Comparison of ENCODE assay signal across 1 cellular context in the genomic region with DNA sequence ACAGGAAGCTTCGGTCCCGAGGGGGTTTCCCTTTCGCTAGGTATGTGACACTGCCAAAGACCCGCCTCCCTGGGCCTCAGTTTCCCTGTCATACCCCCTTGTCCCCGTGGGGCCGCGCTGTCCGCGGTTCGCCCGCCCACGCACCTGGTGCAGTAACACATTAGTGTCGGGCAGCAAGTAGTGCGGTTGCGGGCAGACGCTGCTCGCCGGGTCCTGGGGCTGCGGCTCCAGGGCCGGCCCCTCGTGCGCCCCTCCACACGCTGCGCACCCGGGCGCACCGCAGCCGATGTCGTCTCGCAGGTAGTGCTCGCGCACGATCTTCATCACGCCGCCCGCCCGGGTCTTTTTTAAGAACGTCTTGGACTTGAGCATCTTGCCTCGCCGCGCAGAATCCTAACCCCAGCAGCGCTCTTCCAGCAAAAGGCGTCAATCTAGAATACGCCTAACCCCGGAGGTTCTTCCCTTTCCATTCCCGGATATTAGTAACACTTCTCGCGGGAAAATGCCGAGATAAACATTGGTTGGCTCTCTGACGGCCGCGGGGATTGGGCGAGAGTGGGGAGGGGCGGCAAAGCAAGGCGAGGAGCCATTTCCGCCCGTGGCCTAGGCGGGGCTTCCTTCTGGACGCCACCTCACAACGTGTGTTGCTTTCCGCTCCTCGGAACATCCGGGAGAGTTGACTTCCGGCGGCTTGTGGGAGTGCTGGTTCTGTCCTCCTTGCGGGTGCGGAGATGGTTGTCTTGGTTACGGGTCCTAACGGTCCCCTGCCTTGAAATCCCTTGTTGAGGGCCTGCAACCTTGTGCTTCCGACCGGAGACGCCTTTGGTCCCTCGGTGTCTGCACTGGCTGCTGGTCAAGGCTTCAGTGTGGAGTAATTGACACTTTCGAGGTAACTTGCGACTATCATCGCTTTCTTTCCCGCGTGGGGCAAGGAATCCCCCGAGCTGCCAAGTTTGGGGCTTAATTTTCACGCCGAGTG.
TF ChIP-seq lines count a peak whose summit lies in the region.

A gene with protein sequence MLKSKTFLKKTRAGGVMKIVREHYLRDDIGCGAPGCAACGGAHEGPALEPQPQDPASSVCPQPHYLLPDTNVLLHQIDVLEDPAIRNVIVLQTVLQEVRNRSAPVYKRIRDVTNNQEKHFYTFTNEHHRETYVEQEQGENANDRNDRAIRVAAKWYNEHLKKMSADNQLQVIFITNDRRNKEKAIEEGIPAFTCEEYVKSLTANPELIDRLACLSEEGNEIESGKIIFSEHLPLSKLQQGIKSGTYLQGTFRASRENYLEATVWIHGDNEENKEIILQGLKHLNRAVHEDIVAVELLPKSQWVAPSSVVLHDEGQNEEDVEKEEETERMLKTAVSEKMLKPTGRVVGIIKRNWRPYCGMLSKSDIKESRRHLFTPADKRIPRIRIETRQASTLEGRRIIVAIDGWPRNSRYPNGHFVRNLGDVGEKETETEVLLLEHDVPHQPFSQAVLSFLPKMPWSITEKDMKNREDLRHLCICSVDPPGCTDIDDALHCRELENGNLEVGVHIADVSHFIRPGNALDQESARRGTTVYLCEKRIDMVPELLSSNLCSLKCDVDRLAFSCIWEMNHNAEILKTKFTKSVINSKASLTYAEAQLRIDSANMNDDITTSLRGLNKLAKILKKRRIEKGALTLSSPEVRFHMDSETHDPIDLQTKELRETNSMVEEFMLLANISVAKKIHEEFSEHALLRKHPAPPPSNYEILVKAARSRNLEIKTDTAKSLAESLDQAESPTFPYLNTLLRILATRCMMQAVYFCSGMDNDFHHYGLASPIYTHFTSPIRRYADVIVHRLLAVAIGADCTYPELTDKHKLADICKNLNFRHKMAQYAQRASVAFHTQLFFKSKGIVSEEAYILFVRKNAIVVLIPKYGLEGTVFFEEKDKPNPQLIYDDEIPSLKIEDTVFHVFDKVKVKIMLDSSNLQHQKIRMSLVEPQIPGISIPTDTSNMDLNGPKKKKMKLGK (minus strand): TSS at position 440 of the 979 bp plus-strand sequence. CDS start 68 bp downstream, at position 372.
A gene with protein sequence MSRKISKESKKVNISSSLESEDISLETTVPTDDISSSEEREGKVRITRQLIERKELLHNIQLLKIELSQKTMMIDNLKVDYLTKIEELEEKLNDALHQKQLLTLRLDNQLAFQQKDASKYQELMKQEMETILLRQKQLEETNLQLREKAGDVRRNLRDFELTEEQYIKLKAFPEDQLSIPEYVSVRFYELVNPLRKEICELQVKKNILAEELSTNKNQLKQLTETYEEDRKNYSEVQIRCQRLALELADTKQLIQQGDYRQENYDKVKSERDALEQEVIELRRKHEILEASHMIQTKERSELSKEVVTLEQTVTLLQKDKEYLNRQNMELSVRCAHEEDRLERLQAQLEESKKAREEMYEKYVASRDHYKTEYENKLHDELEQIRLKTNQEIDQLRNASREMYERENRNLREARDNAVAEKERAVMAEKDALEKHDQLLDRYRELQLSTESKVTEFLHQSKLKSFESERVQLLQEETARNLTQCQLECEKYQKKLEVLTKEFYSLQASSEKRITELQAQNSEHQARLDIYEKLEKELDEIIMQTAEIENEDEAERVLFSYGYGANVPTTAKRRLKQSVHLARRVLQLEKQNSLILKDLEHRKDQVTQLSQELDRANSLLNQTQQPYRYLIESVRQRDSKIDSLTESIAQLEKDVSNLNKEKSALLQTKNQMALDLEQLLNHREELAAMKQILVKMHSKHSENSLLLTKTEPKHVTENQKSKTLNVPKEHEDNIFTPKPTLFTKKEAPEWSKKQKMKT (plus strand): TSS at position 673 of the 979 bp plus-strand sequence. CDS start 1,337 bp downstream, outside the sequence.

TF ChIP-seq in HepG2, 621 proteins besides CTCF, POLR2A, EP300 and RAD21 (continued from another document and continues in another):
- peak; percentile 0 for TF ChIP-seq CBX1 (IDR thresholded peaks at IDR 0.05; ENCODE audit: low read depth)
- TF ChIP-seq HHEX (CRISPR knock-in tag; IDR thresholded peaks at IDR 0.05), result no peak
- TF ChIP-seq, protein P1, sequence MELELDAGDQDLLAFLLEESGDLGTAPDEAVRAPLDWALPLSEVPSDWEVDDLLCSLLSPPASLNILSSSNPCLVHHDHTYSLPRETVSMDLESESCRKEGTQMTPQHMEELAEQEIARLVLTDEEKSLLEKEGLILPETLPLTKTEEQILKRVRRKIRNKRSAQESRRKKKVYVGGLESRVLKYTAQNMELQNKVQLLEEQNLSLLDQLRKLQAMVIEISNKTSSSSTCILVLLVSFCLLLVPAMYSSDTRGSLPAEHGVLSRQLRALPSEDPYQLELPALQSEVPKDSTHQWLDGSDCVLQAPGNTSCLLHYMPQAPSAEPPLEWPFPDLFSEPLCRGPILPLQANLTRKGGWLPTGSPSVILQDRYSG (CRISPR knock-in tag; IDR thresholded peaks at IDR 0.05), result no peak
- no peak for TF ChIP-seq IKZF4 (CRISPR knock-in tag; IDR thresholded peaks at IDR 0.05; ENCODE audit: borderline replicate concordance, low read depth, not compliant biosample characterization)
- TF ChIP-seq, protein P2, sequence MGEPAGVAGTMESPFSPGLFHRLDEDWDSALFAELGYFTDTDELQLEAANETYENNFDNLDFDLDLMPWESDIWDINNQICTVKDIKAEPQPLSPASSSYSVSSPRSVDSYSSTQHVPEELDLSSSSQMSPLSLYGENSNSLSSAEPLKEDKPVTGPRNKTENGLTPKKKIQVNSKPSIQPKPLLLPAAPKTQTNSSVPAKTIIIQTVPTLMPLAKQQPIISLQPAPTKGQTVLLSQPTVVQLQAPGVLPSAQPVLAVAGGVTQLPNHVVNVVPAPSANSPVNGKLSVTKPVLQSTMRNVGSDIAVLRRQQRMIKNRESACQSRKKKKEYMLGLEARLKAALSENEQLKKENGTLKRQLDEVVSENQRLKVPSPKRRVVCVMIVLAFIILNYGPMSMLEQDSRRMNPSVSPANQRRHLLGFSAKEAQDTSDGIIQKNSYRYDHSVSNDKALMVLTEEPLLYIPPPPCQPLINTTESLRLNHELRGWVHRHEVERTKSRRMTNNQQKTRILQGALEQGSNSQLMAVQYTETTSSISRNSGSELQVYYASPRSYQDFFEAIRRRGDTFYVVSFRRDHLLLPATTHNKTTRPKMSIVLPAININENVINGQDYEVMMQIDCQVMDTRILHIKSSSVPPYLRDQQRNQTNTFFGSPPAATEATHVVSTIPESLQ (CRISPR knock-in tag; conservative IDR thresholded peaks at IDR 0.05), result no peak
- no peak for TF ChIP-seq HNRNPK (IDR thresholded peaks at IDR 0.05; ENCODE audit: low read depth, low read length, poor library complexity, severe bottlenecking)
- TF ChIP-seq, protein P3, sequence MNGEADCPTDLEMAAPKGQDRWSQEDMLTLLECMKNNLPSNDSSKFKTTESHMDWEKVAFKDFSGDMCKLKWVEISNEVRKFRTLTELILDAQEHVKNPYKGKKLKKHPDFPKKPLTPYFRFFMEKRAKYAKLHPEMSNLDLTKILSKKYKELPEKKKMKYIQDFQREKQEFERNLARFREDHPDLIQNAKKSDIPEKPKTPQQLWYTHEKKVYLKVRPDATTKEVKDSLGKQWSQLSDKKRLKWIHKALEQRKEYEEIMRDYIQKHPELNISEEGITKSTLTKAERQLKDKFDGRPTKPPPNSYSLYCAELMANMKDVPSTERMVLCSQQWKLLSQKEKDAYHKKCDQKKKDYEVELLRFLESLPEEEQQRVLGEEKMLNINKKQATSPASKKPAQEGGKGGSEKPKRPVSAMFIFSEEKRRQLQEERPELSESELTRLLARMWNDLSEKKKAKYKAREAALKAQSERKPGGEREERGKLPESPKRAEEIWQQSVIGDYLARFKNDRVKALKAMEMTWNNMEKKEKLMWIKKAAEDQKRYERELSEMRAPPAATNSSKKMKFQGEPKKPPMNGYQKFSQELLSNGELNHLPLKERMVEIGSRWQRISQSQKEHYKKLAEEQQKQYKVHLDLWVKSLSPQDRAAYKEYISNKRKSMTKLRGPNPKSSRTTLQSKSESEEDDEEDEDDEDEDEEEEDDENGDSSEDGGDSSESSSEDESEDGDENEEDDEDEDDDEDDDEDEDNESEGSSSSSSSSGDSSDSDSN (CRISPR knock-in tag; IDR thresholded peaks at IDR 0.05), result peak; percentile 54; the same call in 1 of the 2 replicates
- TF ChIP-seq FOXA1 (IDR thresholded peaks at IDR 0.05), result no peak
- TF ChIP-seq FOXA1 (CRISPR knock-in tag; IDR thresholded peaks at IDR 0.05), result 0 out of 2 replicates have a peak, but pooled peaks have one; percentile 17
- TF ChIP-seq SOX13 (IDR thresholded peaks at IDR 0.05), result no peak
- TF ChIP-seq SOX13 (CRISPR knock-in tag; conservative IDR thresholded peaks at IDR 0.05 in 1 of 2, IDR thresholded peaks at IDR 0.05 in 1 of 2), result peak in 1 of 2 experiments; percentile 4; a peak in 1 of 4 replicates
- TF ChIP-seq SRF (IDR thresholded peaks at IDR 0.05; ENCODE audit: low read depth, low read length), result no peak
- TF ChIP-seq, protein P4, sequence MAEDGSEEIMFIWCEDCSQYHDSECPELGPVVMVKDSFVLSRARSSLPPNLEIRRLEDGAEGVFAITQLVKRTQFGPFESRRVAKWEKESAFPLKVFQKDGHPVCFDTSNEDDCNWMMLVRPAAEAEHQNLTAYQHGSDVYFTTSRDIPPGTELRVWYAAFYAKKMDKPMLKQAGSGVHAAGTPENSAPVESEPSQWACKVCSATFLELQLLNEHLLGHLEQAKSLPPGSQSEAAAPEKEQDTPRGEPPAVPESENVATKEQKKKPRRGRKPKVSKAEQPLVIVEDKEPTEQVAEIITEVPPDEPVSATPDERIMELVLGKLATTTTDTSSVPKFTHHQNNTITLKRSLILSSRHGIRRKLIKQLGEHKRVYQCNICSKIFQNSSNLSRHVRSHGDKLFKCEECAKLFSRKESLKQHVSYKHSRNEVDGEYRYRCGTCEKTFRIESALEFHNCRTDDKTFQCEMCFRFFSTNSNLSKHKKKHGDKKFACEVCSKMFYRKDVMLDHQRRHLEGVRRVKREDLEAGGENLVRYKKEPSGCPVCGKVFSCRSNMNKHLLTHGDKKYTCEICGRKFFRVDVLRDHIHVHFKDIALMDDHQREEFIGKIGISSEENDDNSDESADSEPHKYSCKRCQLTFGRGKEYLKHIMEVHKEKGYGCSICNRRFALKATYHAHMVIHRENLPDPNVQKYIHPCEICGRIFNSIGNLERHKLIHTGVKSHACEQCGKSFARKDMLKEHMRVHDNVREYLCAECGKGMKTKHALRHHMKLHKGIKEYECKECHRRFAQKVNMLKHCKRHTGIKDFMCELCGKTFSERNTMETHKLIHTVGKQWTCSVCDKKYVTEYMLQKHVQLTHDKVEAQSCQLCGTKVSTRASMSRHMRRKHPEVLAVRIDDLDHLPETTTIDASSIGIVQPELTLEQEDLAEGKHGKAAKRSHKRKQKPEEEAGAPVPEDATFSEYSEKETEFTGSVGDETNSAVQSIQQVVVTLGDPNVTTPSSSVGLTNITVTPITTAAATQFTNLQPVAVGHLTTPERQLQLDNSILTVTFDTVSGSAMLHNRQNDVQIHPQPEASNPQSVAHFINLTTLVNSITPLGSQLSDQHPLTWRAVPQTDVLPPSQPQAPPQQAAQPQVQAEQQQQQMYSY (CRISPR knock-in tag; IDR thresholded peaks at IDR 0.05), result no peak
- no peak; the same call in 1 of the 2 replicates for TF ChIP-seq ZNF761 (CRISPR knock-in tag; conservative IDR thresholded peaks at IDR 0.05)
- TF ChIP-seq MYC (CRISPR knock-in tag; IDR thresholded peaks at IDR 0.05; ENCODE audit: borderline replicate concordance), result peak; percentile 60
- TF ChIP-seq ZKSCAN5 (CRISPR knock-in tag; IDR thresholded peaks at IDR 0.05), result no peak
- no peak for TF ChIP-seq SKI (IDR thresholded peaks at IDR 0.05; ENCODE audit: partially characterized antibody)
- no peak for TF ChIP-seq DNMT1 (CRISPR knock-in tag; IDR thresholded peaks at IDR 0.05)
- no peak for TF ChIP-seq NFIB (CRISPR knock-in tag; IDR thresholded peaks at IDR 0.05; ENCODE audit: borderline replicate concordance)
- TF ChIP-seq IKZF1 (IDR thresholded peaks at IDR 0.05), result no peak
- no peak for TF ChIP-seq TBL1XR1 (IDR thresholded peaks at IDR 0.05; ENCODE audit: borderline replicate concordance, low read length, partially characterized antibody)
- peak; percentile 91 for TF ChIP-seq GABPA (IDR thresholded peaks at IDR 0.05; ENCODE audit: low read depth, low read length)
- peak; percentile 98 for TF ChIP-seq GABPA (CRISPR knock-in tag; IDR thresholded peaks at IDR 0.05; ENCODE audit: low read depth)
- peak; percentile 94 for TF ChIP-seq KAT8 (CRISPR knock-in tag; IDR thresholded peaks at IDR 0.05)
- no peak for TF ChIP-seq ZNF12 (CRISPR knock-in tag; IDR thresholded peaks at IDR 0.05)
- TF ChIP-seq, protein P5, sequence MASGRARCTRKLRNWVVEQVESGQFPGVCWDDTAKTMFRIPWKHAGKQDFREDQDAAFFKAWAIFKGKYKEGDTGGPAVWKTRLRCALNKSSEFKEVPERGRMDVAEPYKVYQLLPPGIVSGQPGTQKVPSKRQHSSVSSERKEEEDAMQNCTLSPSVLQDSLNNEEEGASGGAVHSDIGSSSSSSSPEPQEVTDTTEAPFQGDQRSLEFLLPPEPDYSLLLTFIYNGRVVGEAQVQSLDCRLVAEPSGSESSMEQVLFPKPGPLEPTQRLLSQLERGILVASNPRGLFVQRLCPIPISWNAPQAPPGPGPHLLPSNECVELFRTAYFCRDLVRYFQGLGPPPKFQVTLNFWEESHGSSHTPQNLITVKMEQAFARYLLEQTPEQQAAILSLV (CRISPR knock-in tag; IDR thresholded peaks at IDR 0.05; ENCODE audit: borderline replicate concordance), result no peak
- TF ChIP-seq KLF11 (CRISPR knock-in tag; IDR thresholded peaks at IDR 0.05), result 0 out of 2 replicates have a peak, but pooled peaks have one; percentile 59
- no peak for TF ChIP-seq ZNF143 (CRISPR knock-in tag; IDR thresholded peaks at IDR 0.05)
- TF ChIP-seq HMG20A (CRISPR knock-in tag; IDR thresholded peaks at IDR 0.05; ENCODE audit: borderline replicate concordance), result no peak
- peak; percentile 68; the same call in 1 of the 2 replicates for TF ChIP-seq SMAD3 (CRISPR knock-in tag; IDR thresholded peaks at IDR 0.05)
- no peak for TF ChIP-seq NCOA1 (CRISPR knock-in tag; IDR thresholded peaks at IDR 0.05)
- TF ChIP-seq ADNP (CRISPR knock-in tag; IDR thresholded peaks at IDR 0.05), result no peak
